ENCODE assay signal across 8 cellular contexts in genomic region chr16:3305109-3306068, GRCh38. TPM values are rescaled to one million over a fixed set of nuclear protein-coding genes. Genes with fewer than 3 reads are reported as not detected.
DNase-seq lines count a peak whose midpoint lies in the region; ATAC-seq and TF ChIP-seq lines count a peak whose summit lies in the region.

Gene TIGD7, minus strand, starts transcription at chr16:3305430. Its CDS starts 4,816 bp downstream, at chr16:3300614.
Gene ZNF75A, plus strand, starts transcription at chr16:3305497. Its CDS starts 2,932 bp downstream, at chr16:3308429.

- H3K27ac Mint-ChIP-seq in immature natural killer cell, result peak within 1 kb of the TSS; percentile 73 to 91 (median 86)

- H3K4me3 ChIP-seq in WI38 (ENCODE audit: low read depth, low read length), result peak within 1 kb of the TSS; percentile 77
- peak within 1 kb of the TSS; percentile 60 to 67 (median 62) for H3K4me3 ChIP-seq in mammary epithelial cell (replicated peaks in 1 of 3; ENCODE audit: insufficient read depth in 1 of 3, low read depth in 2 of 3, low read length in 3 of 3)
- H3K4me3 ChIP-seq in smooth muscle cell, result peak within 1 kb of the TSS; percentile 77

- H3K27me3 ChIP-seq in mammary epithelial cell (ENCODE audit: insufficient read depth, low read length) (no peaks in the 10 kb centered on the region), smooth muscle cell (ENCODE audit: low read depth) (no peaks in the 10 kb centered on the region)

- peaks cover 45% of the 10 kb centered on the region for H3K9me3 ChIP-seq in mammary epithelial cell (replicated peaks; ENCODE audit: insufficient read depth, low read length)
- H3K9me3 ChIP-seq in smooth muscle cell (replicated peaks; ENCODE audit: low read depth), result peaks cover 34% of the 10 kb centered on the region

- H4K20me1 ChIP-seq in mammary epithelial cell (ENCODE audit: insufficient read depth, low read length) (no peaks in the 10 kb centered on the region), smooth muscle cell (ENCODE audit: low read depth) (no peaks in the 10 kb centered on the region)

- peak; percentile 94 for ATAC-seq in HG03025 (IDR thresholded peaks at IDR 0.05; ENCODE audit: low FRiP score, unreplicated experiment)

- H2AFZ ChIP-seq in mammary epithelial cell (ENCODE audit: low read depth, low read length) (peak within 1 kb of the TSS; percentile 98), smooth muscle cell (ENCODE audit: low read depth) (peak within 1 kb of the TSS; percentile 88)

- H3K9me3 Mint-ChIP-seq in immature natural killer cell, result peaks cover 6 to 49% (median 33%) of the 10 kb centered on the region in 6 donors

- peak within 1 kb of the TSS; percentile 31 for H3K9ac ChIP-seq in mammary epithelial cell (ENCODE audit: insufficient read depth, low read length)
- H3K9ac ChIP-seq in smooth muscle cell (ENCODE audit: low read depth), result peak within 1 kb of the TSS; percentile 82

- intact Hi-C loops in mammary epithelial cell (cut with micrococcal nuclease), result loop anchor here (1.0 to 5.0 kb wide), 4 partner anchors 23 to 152 kb away; partner anchors contain the start of genes ZNF174, ZNF263 and ZSCAN32

- DNase-seq in NCI-H187 (lab: John Stamatoyannopoulos, UW), result peak; percentile 47 to 58
- DNase-seq in NCI-H187 treated with DMSO at 0.1 percent for 48 hours (lab: John Stamatoyannopoulos, UW), result no peak
- DNase-seq in NCI-H2171 (lab: John Stamatoyannopoulos, UW), result peak; percentile 85
- DNase-seq in mammary epithelial cell, result peak; percentile 87
- peak; percentile 86 to 88 (median 87) for DNase-seq in immature natural killer cell
- peak; percentile 27 for DNase-seq in smooth muscle cell (lab: John Stamatoyannopoulos, UW; ENCODE audit: unreplicated experiment)

- in situ Hi-C loops in mammary epithelial cell (cut with MboI; ENCODE audit: low sequenced_read_pairs in 2 of 2), result loop anchor here in 1 of 2 donors (25.0 kb wide), 1 partner anchor 107 kb away; the partner anchor contains the start of genes ZNF174 and ZSCAN32

- peak within 1 kb of the TSS; percentile 45 for H3K27ac ChIP-seq in mammary epithelial cell (ENCODE audit: insufficient read depth, low read depth, low read length)
- H3K27ac ChIP-seq in smooth muscle cell (ENCODE audit: low read depth), result peak within 1 kb of the TSS; percentile 90

- H3K36me3 Mint-ChIP-seq in immature natural killer cell, result peaks cover 35 to 46% (median 42%) of the 10 kb centered on the region in 3 donors

- H3K4me1 ChIP-seq in mammary epithelial cell (ENCODE audit: insufficient read depth, low read length), result peaks cover 6% of the 10 kb centered on the region
- peaks cover 11% of the 10 kb centered on the region for H3K4me1 ChIP-seq in smooth muscle cell (ENCODE audit: low read depth)

- CTCF ChIA-PET in mammary epithelial cell (lab: Charles Lee; ENCODE audit: low non-redundant PET), result no interaction called here

- no TSS peak for BruUV-seq in mammary epithelial cell (replicated peaks; lab: Mats Ljungman, UMichigan)

- peak within 1 kb of the TSS; percentile 81 to 85 (median 83) for H3K4me3 Mint-ChIP-seq in immature natural killer cell

- H3K36me3 ChIP-seq in mammary epithelial cell (ENCODE audit: insufficient read depth, low read length), result peaks cover 15% of the 10 kb centered on the region
- peaks cover 43% of the 10 kb centered on the region for H3K36me3 ChIP-seq in smooth muscle cell (ENCODE audit: low read depth)

- H3K79me2 ChIP-seq in mammary epithelial cell (ENCODE audit: insufficient read depth, low read length) (peaks cover 25% of the 10 kb centered on the region), smooth muscle cell (ENCODE audit: low read depth) (peaks cover 8% of the 10 kb centered on the region)

- H3F3A ChIP-seq in smooth muscle cell (ENCODE audit: low read depth), result peaks cover 4% of the 10 kb centered on the region

- WGBS in mammary epithelial cell (ENCODE audit: low coverage, missing lambda C conversion rate), result 2% methylated on average over 76 of the region's 103 CpGs
- WGBS in smooth muscle cell (ENCODE audit: low lambda C conversion rate), result 3% methylated on average over 99 of the region's 103 CpGs

- peaks cover 0 to 13% (median 0%) of the 10 kb centered on the region in 3 donors for H3K27me3 Mint-ChIP-seq in immature natural killer cell (ENCODE audit: low read depth in 3 of 3)

- TF ChIP-seq CTCF in WI38 (IDR thresholded peaks at IDR 0.05; ENCODE audit: low read depth, low read length), result no peak
- TF ChIP-seq CTCF in mammary epithelial cell (conservative IDR thresholded peaks at IDR 0.05 in 1 of 2, IDR thresholded peaks at IDR 0.05 in 1 of 2; ENCODE audit: extremely low read depth in 1 of 2, insufficient read depth in 1 of 2, low read depth in 1 of 2, low read length in 2 of 2), result peak in 1 of 2 donors; percentile 17
- no peak for TF ChIP-seq CTCF in smooth muscle cell (IDR thresholded peaks at IDR 0.05; ENCODE audit: borderline replicate concordance, insufficient read depth, poor library complexity, severe bottlenecking)

- dilution Hi-C loops in mammary epithelial cell (cut with HindIII; ENCODE audit: low sequenced_read_pairs), result no loop called here

- H3K4me2 ChIP-seq in mammary epithelial cell (ENCODE audit: insufficient read depth, low read depth, low read length), result peak within 1 kb of the TSS; percentile 96
- H3K4me2 ChIP-seq in smooth muscle cell, result peak within 1 kb of the TSS; percentile 94

- H3K4me1 Mint-ChIP-seq in immature natural killer cell, result peaks cover 26 to 32% of the 10 kb centered on the region in 2 donors

RNA-seq across cellular contexts. Expression of gene TIGD7, which starts in this region (rescaled TPM):
- total RNA-seq in mammary epithelial cell (1 to 10 TPM; 1.9 to 2.3 TPM), smooth muscle cell (5.0 and 7.4 TPM in 2 replicates)
- polyA plus RNA-seq in mammary epithelial cell (0.39 TPM), immature natural killer cell (1 to 10 TPM; 2.9 to 4.6 (median 3.9) TPM), smooth muscle cell (1.7 and 3.6 TPM in 2 replicates)
- polyA minus RNA-seq in mammary epithelial cell, result not detected

RNA-seq across cellular contexts. Expression of gene ZNF75A, which starts in this region (rescaled TPM):
- total RNA-seq in mammary epithelial cell (10 to 100 TPM; 13.7 to 24.6 TPM), smooth muscle cell (18.6 and 24.8 TPM in 2 replicates)
- polyA plus RNA-seq in mammary epithelial cell (8.4 TPM), immature natural killer cell (10 to 100 TPM; 10.8 to 24.9 (median 20.2) TPM), smooth muscle cell (13.5 and 13.7 TPM in 2 replicates)
- 7.6 TPM for polyA minus RNA-seq in mammary epithelial cell
